ENCODE assay signal across 12 cellular contexts in the genomic region with DNA sequence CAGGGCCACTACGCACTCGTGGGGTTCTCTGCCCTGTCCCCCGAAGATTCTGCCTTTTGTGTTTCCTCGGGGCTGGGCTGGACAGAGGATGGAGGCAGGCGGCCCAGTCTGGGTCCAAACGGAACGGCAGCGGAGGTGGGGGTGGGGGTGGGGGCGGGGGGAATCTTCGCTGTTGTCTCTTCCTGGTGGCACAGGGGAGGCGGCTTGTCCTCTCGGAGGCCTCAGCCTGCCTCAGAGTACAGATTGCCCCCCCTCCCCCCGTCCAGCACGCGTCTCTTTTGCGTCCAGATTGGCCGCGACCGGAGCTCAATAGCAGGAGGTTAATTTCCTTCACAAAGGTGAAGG. TPM values are rescaled to one million over a fixed set of nuclear protein-coding genes. Genes with fewer than 3 reads are reported as not detected.
DNase-seq lines count a peak whose midpoint lies in the region; ATAC-seq, FAIRE-seq and TF ChIP-seq lines count a peak whose summit lies in the region.
"Had no signal": no experiment of that assay in that cellular context is flagged by ENCODE, and none has a peak within 500 bp of the region (broad histone marks: within the 10 kb centered on the region; RNA-seq: fewer than 3 reads in every experiment).

No MANE protein-coding gene starts in this region.

- H3K4me1 Mint-ChIP-seq in activated naive CD4-positive, alpha-beta T cell treated with anti-CD3 and anti-CD28 coated beads, Interleukin-2, amount 50 U/mL, for 24 hours, result peaks cover 8% of the 10 kb centered on the region
- peaks cover 34 to 44% of the 10 kb centered on the region in 2 donors for H3K4me1 Mint-ChIP-seq in stimulated activated naive B cell treated with anti-CD40 and anti-IgM and Interleukin-4, amounts not matched to agents 10 μg/mL and 1 μg/mL and 100 μg/mL, for 72 hours

- H3K27ac ChIP-seq in dorsolateral prefrontal cortex (peak overlapping the region in 55 of 59 donors; percentile 19 to 94 (median 84)), kidney (ENCODE audit: low read depth in 2 of 2, low read length in 2 of 2) (no peak overlapping the region)

- intact Hi-C loops in dorsolateral prefrontal cortex (cut with DNase I) (loop anchor here (10.0 kb wide), 3 partner anchors 128 to 282 kb away; no protein-coding TSS in a partner anchor), kidney (cut with DNase I) (no loop called here)

- no peak for DNase-seq in activated naive CD4-positive, alpha-beta T cell treated with Interleukin-2 at 50 U/mL for 16 hours
- DNase-seq in NCI-H510A (lab: John Stamatoyannopoulos, UW), result peak; percentile 92
- DNase-seq in dorsolateral prefrontal cortex, result no peak
- DNase-seq in stimulated activated naive B cell treated with anti-CD40 and anti-IgM and Interleukin-4, amounts not matched to agents 10 μg/mL and 1 μg/mL and 100 μg/mL, for 72 hours, result no peak
- DNase-seq in kidney, result no peak
- no peak for DNase-seq in activated CD8-positive, alpha-beta memory T cell treated with anti-CD3 and anti-CD28 coated beads for 24 hours
- DNase-seq: CD4-positive, CD25-positive, alpha-beta regulatory T cell; RPMI8226; stimulated activated naive CD4-positive, alpha-beta T cell treated with Interleukin-2 at 50 U/mL for 16 hours had no signal

- no peaks in the 10 kb centered on the region for H3K9me3 ChIP-seq in kidney (ENCODE audit: control insufficient read depth in 1 of 2, low read length in 2 of 2)

- H3K4me3 ChIP-seq in dorsolateral prefrontal cortex (peak overlapping the region in 58 of 59 donors; percentile 34 to 76 (median 60)), kidney (ENCODE audit: low read length in 2 of 2) (no peak overlapping the region)

- H3K9me3 Mint-ChIP-seq in activated naive CD4-positive, alpha-beta T cell treated with anti-CD3 and anti-CD28 coated beads, Interleukin-2, amount 50 U/mL, for 24 hours, result no peaks in the 10 kb centered on the region
- no peaks in the 10 kb centered on the region for H3K9me3 Mint-ChIP-seq in stimulated activated naive B cell treated with anti-CD40 and anti-IgM and Interleukin-4, amounts not matched to agents 10 μg/mL and 1 μg/mL and 100 μg/mL, for 72 hours

- no peaks in the 10 kb centered on the region for H3K36me3 Mint-ChIP-seq in activated naive CD4-positive, alpha-beta T cell treated with anti-CD3 and anti-CD28 coated beads, Interleukin-2, amount 50 U/mL, for 24 hours
- peaks cover 3% of the 10 kb centered on the region in 2 donors for H3K36me3 Mint-ChIP-seq in stimulated activated naive B cell treated with anti-CD40 and anti-IgM and Interleukin-4, amounts not matched to agents 10 μg/mL and 1 μg/mL and 100 μg/mL, for 72 hours
- H3K36me3 Mint-ChIP-seq: CD4-positive, CD25-positive, alpha-beta regulatory T cell had no signal

- H3K27me3 ChIP-seq in dorsolateral prefrontal cortex, result peaks cover 0 to 77% (median 38%) of the 10 kb centered on the region in 45 donors

- H3K4me1 ChIP-seq in kidney (ENCODE audit: control insufficient read depth in 1 of 2, insufficient read depth in 1 of 2, low read depth in 1 of 2, low read length in 2 of 2), result peaks cover 0 to 11% of the 10 kb centered on the region in 2 donors

- no peaks in the 10 kb centered on the region for H3K36me3 ChIP-seq in kidney (ENCODE audit: control insufficient read depth in 1 of 2, insufficient read depth in 2 of 2, low read length in 2 of 2)

- ATAC-seq in stimulated activated naive B cell treated with anti-CD40 and anti-IgM and Interleukin-4, amounts not matched to agents 10 μg/mL and 1 μg/mL and 100 μg/mL, for 72 hours (replicated peaks), result no peak
- no peak for ATAC-seq in esophagus mucosa

- TF ChIP-seq CTCF in dorsolateral prefrontal cortex (IDR thresholded peaks at IDR 0.05 in 54 of 56, conservative IDR thresholded peaks at IDR 0.05 in 2 of 56; ENCODE audit: low read depth in 1 of 56, partially characterized antibody in 56 of 56), result no peak
- TF ChIP-seq CTCF in kidney (IDR thresholded peaks at IDR 0.05; ENCODE audit: borderline replicate concordance, extremely low read depth, insufficient read depth), result no peak

- FAIRE-seq in kidney (lab: Jason Lieb, UNC), result no peak

- no peak overlapping the region for H3K9ac ChIP-seq in kidney (ENCODE audit: low read length in 2 of 2)

- peak overlapping the region; percentile 23 for H3K4me3 Mint-ChIP-seq in activated naive CD4-positive, alpha-beta T cell treated with anti-CD3 and anti-CD28 coated beads, Interleukin-2, amount 50 U/mL, for 24 hours
- peak overlapping the region; percentile 67 to 72 for H3K4me3 Mint-ChIP-seq in stimulated activated naive B cell treated with anti-CD40 and anti-IgM and Interleukin-4, amounts not matched to agents 10 μg/mL and 1 μg/mL and 100 μg/mL, for 72 hours

- no peak overlapping the region for H3K27ac Mint-ChIP-seq in activated naive CD4-positive, alpha-beta T cell treated with anti-CD3 and anti-CD28 coated beads, Interleukin-2, amount 50 U/mL, for 24 hours
- peak overlapping the region; percentile 73 for H3K27ac Mint-ChIP-seq in stimulated activated naive B cell treated with anti-CD40 and anti-IgM and Interleukin-4, amounts not matched to agents 10 μg/mL and 1 μg/mL and 100 μg/mL, for 72 hours
- H3K27ac Mint-ChIP-seq: CD4-positive, CD25-positive, alpha-beta regulatory T cell had no signal

- H3K27me3 Mint-ChIP-seq in activated naive CD4-positive, alpha-beta T cell treated with anti-CD3 and anti-CD28 coated beads, Interleukin-2, amount 50 U/mL, for 24 hours, result peaks cover 36% of the 10 kb centered on the region
- H3K27me3 Mint-ChIP-seq in stimulated activated naive B cell treated with anti-CD40 and anti-IgM and Interleukin-4, amounts not matched to agents 10 μg/mL and 1 μg/mL and 100 μg/mL, for 72 hours, result peaks cover 64 to 65% of the 10 kb centered on the region in 2 donors

RNA-seq across cellular contexts. Expression of gene INSM1, which starts 1.4 kb away (rescaled TPM):
- total RNA-seq in dorsolateral prefrontal cortex, result 1 to 10 TPM; 1.6 to 8.1 (median 3.9) TPM
- not detected for total RNA-seq in kidney
- polyA plus RNA-seq in kidney (ENCODE audit: insufficient read depth, low read depth, low replicate concordance), result not detected
- not detected for total RNA-seq in esophagus mucosa
- total RNA-seq: MCF 10A had no signal
- polyA plus RNA-seq: CD4-positive, CD25-positive, alpha-beta regulatory T cell had no signal

Comparison
In these comparisons a context has a peak if more than half of its experiments do, and no peak if none do; other contexts are left out.
1. H3K27ac ChIP-seq: peak in dorsolateral prefrontal cortex (55 of 59); none in kidney (0 of 2).
2. H3K4me3 ChIP-seq: peak in dorsolateral prefrontal cortex (58 of 59); none in kidney (0 of 2).